ENCODE assay signal across 1 cellular context in the genomic region with DNA sequence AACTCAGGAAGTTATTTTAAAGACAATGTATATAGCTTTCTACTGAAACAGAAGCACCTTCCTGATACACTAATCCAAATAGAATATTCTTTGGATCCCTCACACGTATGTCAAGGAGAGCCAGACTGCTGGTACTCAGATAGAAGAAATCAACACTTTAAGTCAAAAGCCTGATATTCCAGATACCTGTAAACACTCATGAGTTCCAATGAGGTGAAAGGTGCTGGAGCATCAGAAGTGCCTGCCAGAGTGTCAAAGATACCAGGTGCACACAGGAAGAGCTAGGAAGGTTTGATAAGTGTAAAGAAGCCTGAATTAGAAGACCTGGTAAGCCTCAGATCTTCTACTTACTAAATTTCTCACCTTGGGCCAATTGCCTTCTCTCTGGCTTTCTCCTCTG.
TF ChIP-seq lines count a peak whose summit lies in the region.

No MANE protein-coding gene starts in this region.

TF ChIP-seq in GM23338, 12 proteins besides CTCF, POLR2A, EP300 and RAD21 (continued from another document):
- TF ChIP-seq, protein P1, sequence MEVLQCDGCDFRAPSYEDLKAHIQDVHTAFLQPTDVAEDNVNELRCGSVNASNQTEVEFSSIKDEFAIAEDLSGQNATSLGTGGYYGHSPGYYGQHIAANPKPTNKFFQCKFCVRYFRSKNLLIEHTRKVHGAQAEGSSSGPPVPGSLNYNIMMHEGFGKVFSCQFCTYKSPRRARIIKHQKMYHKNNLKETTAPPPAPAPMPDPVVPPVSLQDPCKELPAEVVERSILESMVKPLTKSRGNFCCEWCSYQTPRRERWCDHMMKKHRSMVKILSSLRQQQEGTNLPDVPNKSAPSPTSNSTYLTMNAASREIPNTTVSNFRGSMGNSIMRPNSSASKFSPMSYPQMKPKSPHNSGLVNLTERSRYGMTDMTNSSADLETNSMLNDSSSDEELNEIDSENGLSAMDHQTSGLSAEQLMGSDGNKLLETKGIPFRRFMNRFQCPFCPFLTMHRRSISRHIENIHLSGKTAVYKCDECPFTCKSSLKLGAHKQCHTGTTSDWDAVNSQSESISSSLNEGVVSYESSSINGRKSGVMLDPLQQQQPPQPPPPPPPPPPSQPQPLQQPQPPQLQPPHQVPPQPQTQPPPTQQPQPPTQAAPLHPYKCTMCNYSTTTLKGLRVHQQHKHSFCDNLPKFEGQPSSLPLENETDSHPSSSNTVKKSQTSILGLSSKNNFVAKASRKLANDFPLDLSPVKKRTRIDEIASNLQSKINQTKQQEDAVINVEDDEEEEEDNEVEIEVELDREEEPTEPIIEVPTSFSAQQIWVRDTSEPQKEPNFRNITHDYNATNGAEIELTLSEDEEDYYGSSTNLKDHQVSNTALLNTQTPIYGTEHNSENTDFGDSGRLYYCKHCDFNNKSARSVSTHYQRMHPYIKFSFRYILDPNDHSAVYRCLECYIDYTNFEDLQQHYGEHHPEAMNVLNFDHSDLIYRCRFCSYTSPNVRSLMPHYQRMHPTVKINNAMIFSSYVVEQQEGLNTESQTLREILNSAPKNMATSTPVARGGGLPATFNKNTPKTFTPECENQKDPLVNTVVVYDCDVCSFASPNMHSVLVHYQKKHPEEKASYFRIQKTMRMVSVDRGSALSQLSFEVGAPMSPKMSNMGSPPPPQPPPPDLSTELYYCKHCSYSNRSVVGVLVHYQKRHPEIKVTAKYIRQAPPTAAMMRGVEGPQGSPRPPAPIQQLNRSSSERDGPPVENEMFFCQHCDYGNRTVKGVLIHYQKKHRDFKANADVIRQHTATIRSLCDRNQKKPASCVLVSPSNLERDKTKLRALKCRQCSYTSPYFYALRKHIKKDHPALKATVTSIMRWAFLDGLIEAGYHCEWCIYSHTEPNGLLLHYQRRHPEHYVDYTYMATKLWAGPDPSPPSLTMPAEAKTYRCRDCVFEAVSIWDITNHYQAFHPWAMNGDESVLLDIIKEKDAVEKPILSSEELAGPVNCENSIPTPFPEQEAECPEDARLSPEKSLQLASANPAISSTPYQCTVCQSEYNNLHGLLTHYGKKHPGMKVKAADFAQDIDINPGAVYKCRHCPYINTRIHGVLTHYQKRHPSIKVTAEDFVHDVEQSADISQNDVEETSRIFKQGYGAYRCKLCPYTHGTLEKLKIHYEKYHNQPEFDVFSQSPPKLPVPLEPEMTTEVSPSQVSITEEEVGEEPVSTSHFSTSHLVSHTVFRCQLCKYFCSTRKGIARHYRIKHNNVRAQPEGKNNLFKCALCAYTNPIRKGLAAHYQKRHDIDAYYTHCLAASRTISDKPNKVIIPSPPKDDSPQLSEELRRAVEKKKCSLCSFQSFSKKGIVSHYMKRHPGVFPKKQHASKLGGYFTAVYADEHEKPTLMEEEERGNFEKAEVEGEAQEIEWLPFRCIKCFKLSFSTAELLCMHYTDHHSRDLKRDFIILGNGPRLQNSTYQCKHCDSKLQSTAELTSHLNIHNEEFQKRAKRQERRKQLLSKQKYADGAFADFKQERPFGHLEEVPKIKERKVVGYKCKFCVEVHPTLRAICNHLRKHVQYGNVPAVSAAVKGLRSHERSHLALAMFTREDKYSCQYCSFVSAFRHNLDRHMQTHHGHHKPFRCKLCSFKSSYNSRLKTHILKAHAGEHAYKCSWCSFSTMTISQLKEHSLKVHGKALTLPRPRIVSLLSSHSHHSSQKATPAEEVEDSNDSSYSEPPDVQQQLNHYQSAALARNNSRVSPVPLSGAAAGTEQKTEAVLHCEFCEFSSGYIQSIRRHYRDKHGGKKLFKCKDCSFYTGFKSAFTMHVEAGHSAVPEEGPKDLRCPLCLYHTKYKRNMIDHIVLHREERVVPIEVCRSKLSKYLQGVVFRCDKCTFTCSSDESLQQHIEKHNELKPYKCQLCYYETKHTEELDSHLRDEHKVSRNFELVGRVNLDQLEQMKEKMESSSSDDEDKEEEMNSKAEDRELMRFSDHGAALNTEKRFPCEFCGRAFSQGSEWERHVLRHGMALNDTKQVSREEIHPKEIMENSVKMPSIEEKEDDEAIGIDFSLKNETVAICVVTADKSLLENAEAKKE (CRISPR knock-in tag; IDR thresholded peaks at IDR 0.05) = no peak
- TF ChIP-seq JUNB (IDR thresholded peaks at IDR 0.05; ENCODE audit: unreplicated experiment) (no peak), ZNF114 (CRISPR knock-in tag; IDR thresholded peaks at IDR 0.05) (no peak), EZH2 (IDR thresholded peaks at IDR 0.05; ENCODE audit: low read depth, unreplicated experiment) (no peak), CREB1 (CRISPR knock-in tag; IDR thresholded peaks at IDR 0.05; ENCODE audit: low read depth) (no peak)
